Comparison of ENCODE assay signal across 10 cellular contexts in genomic region chr5:115624994-115625393, GRCh38. TPM values are rescaled to one million over a fixed set of nuclear protein-coding genes. Genes with fewer than 3 reads are reported as not detected.
DNase-seq lines count a peak whose midpoint lies in the region; ATAC-seq, FAIRE-seq and TF ChIP-seq lines count a peak whose summit lies in the region.
"Had no signal": no experiment of that assay in that cellular context is flagged by ENCODE, and none has a peak within 500 bp of the region (broad histone marks: within the 10 kb centered on the region; RNA-seq: fewer than 3 reads in every experiment).

No MANE protein-coding gene starts in this region.

- H3K36me3 Mint-ChIP-seq in activated CD4-positive, alpha-beta T cell treated with anti-CD3 and anti-CD28 coated beads, Interleukin-2, amount 10 ng/mL, durations not matched to agents 24 days and 14 days (ENCODE audit: low read depth), result peaks cover 14% of the 10 kb centered on the region

- H3K4me3 Mint-ChIP-seq in activated CD4-positive, alpha-beta T cell treated with anti-CD3 and anti-CD28 coated beads, Interleukin-2, amount 10 ng/mL, durations not matched to agents 24 days and 14 days, result no peak overlapping the region

- H3K27me3 ChIP-seq in SU-DHL-6 (ENCODE audit: low read length) (no peaks in the 10 kb centered on the region), keratinocyte (ENCODE audit: control insufficient read depth, extremely low read depth, insufficient read depth, low read length) (no peaks in the 10 kb centered on the region), tibial artery (no peaks in the 10 kb centered on the region)

- H3K9ac ChIP-seq in SU-DHL-6 (ENCODE audit: low read length) (peak overlapping the region; percentile 86), keratinocyte (ENCODE audit: control insufficient read depth, extremely low read depth, insufficient read depth, low read length) (peak overlapping the region; percentile 95)

- no peak for ATAC-seq in HG02798 (IDR thresholded peaks at IDR 0.05; ENCODE audit: poor library complexity, unreplicated experiment)
- no peak for ATAC-seq in GM21381 (IDR thresholded peaks at IDR 0.05; ENCODE audit: unreplicated experiment)

- no peaks in the 10 kb centered on the region for H3K9me2 ChIP-seq in SU-DHL-6 (replicated peaks; ENCODE audit: insufficient read depth, low read length)

- FAIRE-seq in keratinocyte (lab: Jason Lieb, UNC), result no peak

- H3K4me3 ChIP-seq in SU-DHL-6 (ENCODE audit: insufficient read depth, low read length, poor library complexity, severe bottlenecking) (peak overlapping the region; percentile 92), keratinocyte (ENCODE audit: control insufficient read depth in 2 of 3, extremely low read depth in 1 of 3, insufficient read depth in 2 of 3, low read depth in 1 of 3, low read length in 3 of 3) (peak overlapping the region; percentile 75 to 95 (median 79)), tibial artery (peak overlapping the region; percentile 91 to 99)

- no peak for TF ChIP-seq CTCF in SU-DHL-6 (IDR thresholded peaks at IDR 0.05; ENCODE audit: insufficient read depth, low read length, poor library complexity, severe bottlenecking)
- no peak for TF ChIP-seq CTCF in keratinocyte (optimal IDR thresholded peaks at IDR 0.05 in 1 of 3, IDR thresholded peaks at IDR 0.05 in 1 of 3, conservative IDR thresholded peaks at IDR 0.05 in 1 of 3; ENCODE audit: extremely low read depth in 1 of 3, insufficient read depth in 2 of 3, low read length in 3 of 3)
- no peak for TF ChIP-seq CTCF in tibial artery (IDR thresholded peaks at IDR 0.05)

- H3K27ac ChIP-seq in SU-DHL-6 (ENCODE audit: low read depth, low read length) (peak overlapping the region; percentile 67; the same call in 1 of the 2 replicates), keratinocyte (ENCODE audit: control insufficient read depth, insufficient read depth, low read length) (peak overlapping the region; percentile 88), tibial artery (peak overlapping the region; percentile 95 to 96)

- H3K4me1 ChIP-seq in keratinocyte (ENCODE audit: control insufficient read depth, extremely low read depth, insufficient read depth, low read length), result peaks cover 9% of the 10 kb centered on the region
- H3K4me1 ChIP-seq in tibial artery, result peaks cover 0 to 37% (median 28%) of the 10 kb centered on the region in 4 donors

- H3K36me3 ChIP-seq in SU-DHL-6 (ENCODE audit: low read length) (peaks cover 14% of the 10 kb centered on the region; the same call in 1 of the 2 replicates), keratinocyte (ENCODE audit: control insufficient read depth in 2 of 2, extremely low read depth in 1 of 2, insufficient read depth in 2 of 2, low read length in 2 of 2) (peaks cover 1 to 2% of the 10 kb centered on the region in 2 experiments), tibial artery (peaks cover 0 to 4% (median 2%) of the 10 kb centered on the region in 3 donors)

- H2AFZ ChIP-seq in SU-DHL-6 (ENCODE audit: low read depth, low read length, severe bottlenecking), result no peak overlapping the region
- H2AFZ ChIP-seq in keratinocyte (ENCODE audit: control insufficient read depth, low read length), result no peak overlapping the region

- intact Hi-C loops in activated CD4-positive, alpha-beta T cell treated with anti-CD3 and anti-CD28 coated beads, Interleukin-2, amount 10 ng/mL, durations not matched to agents 24 days and 14 days (cut with micrococcal nuclease), result no loop called here
- intact Hi-C loops in tibial artery (cut with DNase I; ENCODE audit: low total_unique reads), result loop anchor here (5.0 kb wide), 1 partner anchor 217 kb away; the partner anchor contains the start of genes AP3S1 and ATG12

- H3K9me3 ChIP-seq in SU-DHL-6 (ENCODE audit: insufficient read depth, low read length) (no peaks in the 10 kb centered on the region), keratinocyte (ENCODE audit: control insufficient read depth, low read depth, low read length) (no peaks in the 10 kb centered on the region), tibial artery (no peaks in the 10 kb centered on the region)

- H3K4me2 ChIP-seq in SU-DHL-6 (ENCODE audit: low read depth, low read length, poor library complexity, severe bottlenecking), result peak overlapping the region; percentile 98
- H3K4me2 ChIP-seq in keratinocyte (ENCODE audit: control insufficient read depth, extremely low read depth, insufficient read depth, low read depth, low read length), result peak overlapping the region; percentile 96

- H3K79me2 ChIP-seq in SU-DHL-6 (ENCODE audit: insufficient read depth, low read length), result peaks cover 63% of the 10 kb centered on the region
- peaks cover 56% of the 10 kb centered on the region for H3K79me2 ChIP-seq in keratinocyte (ENCODE audit: control insufficient read depth, insufficient read depth, low read length)

- DNase-seq in activated CD4-positive, alpha-beta T cell treated with anti-CD3 and anti-CD28 coated beads, Interleukin-2, amount 10 ng/mL, durations not matched to agents 24 days and 14 days, result no peak
- DNase-seq in activated CD4-positive, alpha-beta T cell treated with anti-CD3 and anti-CD28 coated beads for 48 hours, result no peak
- DNase-seq in keratinocyte (ENCODE audit: low read depth, low spot score), result no peak
- DNase-seq in tibial artery, result no peak
- DNase-seq in NCI-H2081 treated with DMSO at 0.1 percent for 48 hours (lab: John Stamatoyannopoulos, UW), result no peak
- DNase-seq: activated T-cell treated with anti-CD3 and anti-CD28 coated beads for 4 hours had no signal

- peaks cover 13% of the 10 kb centered on the region; the same call in 1 of the 2 replicates for H4K20me1 ChIP-seq in SU-DHL-6 (ENCODE audit: low read depth, low read length)
- H4K20me1 ChIP-seq in keratinocyte (ENCODE audit: control insufficient read depth, extremely low read depth, insufficient read depth, low read length), result peaks cover 8% of the 10 kb centered on the region

- H3F3A ChIP-seq in SU-DHL-6 (ENCODE audit: insufficient read depth), result no peaks in the 10 kb centered on the region; the same call in 1 of the 2 replicates

- peak overlapping the region; percentile 61 for H3K27ac Mint-ChIP-seq in activated CD4-positive, alpha-beta T cell treated with anti-CD3 and anti-CD28 coated beads, Interleukin-2, amount 10 ng/mL, durations not matched to agents 24 days and 14 days

- peaks cover 8% of the 10 kb centered on the region for H3K27me3 Mint-ChIP-seq in activated CD4-positive, alpha-beta T cell treated with anti-CD3 and anti-CD28 coated beads, Interleukin-2, amount 10 ng/mL, durations not matched to agents 24 days and 14 days
- H3K27me3 Mint-ChIP-seq: naive thymus-derived CD8-positive, alpha-beta T cell had no signal

- dilution Hi-C loops in keratinocyte (cut with MboI; ENCODE audit: extremely low pct_ligation_motif_present, low sequenced_read_pairs), result no loop called here

- H3K9me3 Mint-ChIP-seq in activated CD4-positive, alpha-beta T cell treated with anti-CD3 and anti-CD28 coated beads, Interleukin-2, amount 10 ng/mL, durations not matched to agents 24 days and 14 days, result no peaks in the 10 kb centered on the region
- H3K9me3 Mint-ChIP-seq: naive thymus-derived CD8-positive, alpha-beta T cell had no signal

- H3K9me1 ChIP-seq in keratinocyte (ENCODE audit: control insufficient read depth, extremely low read depth, insufficient read depth, low read length), result no peaks in the 10 kb centered on the region

- H3K4me1 Mint-ChIP-seq in activated CD4-positive, alpha-beta T cell treated with anti-CD3 and anti-CD28 coated beads, Interleukin-2, amount 10 ng/mL, durations not matched to agents 24 days and 14 days, result peaks cover 19% of the 10 kb centered on the region

RNA-seq across cellular contexts. Expression of gene TMED7, which starts 0.8 kb away (rescaled TPM):
- 40.9 and 41.9 TPM in 2 replicates for total RNA-seq in activated CD4-positive, alpha-beta T cell treated with anti-CD3 and anti-CD28 coated beads, Interleukin-2, amount 10 ng/mL, durations not matched to agents 24 days and 14 days
- polyA plus RNA-seq in keratinocyte, result 38.2 to 77.9 TPM (median 58.8 TPM) in 3 replicates
- polyA plus RNA-seq in keratinocyte (2011; ENCODE audit: low read depth), result 7.3 TPM
- 33.0 and 45.2 TPM in 2 replicates for polyA plus RNA-seq in keratinocyte (2011; cell fraction: cytosol; rRNA removed)
- polyA plus RNA-seq in keratinocyte (2011; cell fraction: nucleus; rRNA removed), result 55.0 and 55.1 TPM in 2 replicates
- 16.3 and 54.2 TPM in 2 replicates for polyA plus RNA-seq in keratinocyte (2012; ENCODE audit: low replicate concordance)
- polyA minus RNA-seq in keratinocyte, result 13.9 to 80.3 TPM (median 39.7 TPM) in 3 replicates
- polyA minus RNA-seq in keratinocyte (2011; cell fraction: cytosol; rRNA and poly(A)+ RNA removed), result 46.0 TPM
- polyA minus RNA-seq in keratinocyte (2011; cell fraction: nucleus; rRNA and poly(A)+ RNA removed), result 58.1 and 84.2 TPM in 2 replicates

RNA-seq across cellular contexts. Expression of gene TICAM2, which starts 22.7 kb away (rescaled TPM):
- 0.86 and 1.0 TPM in 2 replicates for total RNA-seq in activated CD4-positive, alpha-beta T cell treated with anti-CD3 and anti-CD28 coated beads, Interleukin-2, amount 10 ng/mL, durations not matched to agents 24 days and 14 days
- polyA plus RNA-seq in keratinocyte, result 0.06 TPM in 1 of 3 replicates, not detected in the others
- not detected for polyA plus RNA-seq in keratinocyte (2011; ENCODE audit: low read depth)
- polyA plus RNA-seq in keratinocyte (2011; cell fraction: cytosol; rRNA removed), result not detected in 2 replicates
- not detected in 2 replicates for polyA plus RNA-seq in keratinocyte (2011; cell fraction: nucleus; rRNA removed)
- polyA plus RNA-seq in keratinocyte (2012; ENCODE audit: low replicate concordance), result 0.21 and 0.23 TPM in 2 replicates
- not detected in 3 replicates for polyA minus RNA-seq in keratinocyte
- not detected for polyA minus RNA-seq in keratinocyte (2011; cell fraction: cytosol; rRNA and poly(A)+ RNA removed)
- 0.42 and 1.2 TPM in 2 replicates for polyA minus RNA-seq in keratinocyte (2011; cell fraction: nucleus; rRNA and poly(A)+ RNA removed)
- polyA plus RNA-seq: naive thymus-derived CD8-positive, alpha-beta T cell had no signal
